ENCODE assay signal across 10 cellular contexts in genomic region chr4:102610007-102610406, GRCh38.
DNase-seq lines count a peak whose midpoint lies in the region; ATAC-seq and TF ChIP-seq lines count a peak whose summit lies in the region.
"Had no signal": no experiment of that assay in that cellular context is flagged by ENCODE, and none has a peak within 500 bp of the region (broad histone marks: within the 10 kb centered on the region; RNA-seq: fewer than 3 reads in every experiment).

No MANE protein-coding gene starts in this region.

- ATAC-seq in DND-41 (ENCODE audit: insufficient read depth, low read depth) (peak; percentile 62; the same call in 2 of the 3 replicates), GM21528 (IDR thresholded peaks at IDR 0.05; ENCODE audit: low FRiP score, unreplicated experiment) (no peak), HG03460 (IDR thresholded peaks at IDR 0.05; ENCODE audit: unreplicated experiment) (no peak), HG03159 (IDR thresholded peaks at IDR 0.05; ENCODE audit: unreplicated experiment) (no peak)

- no peaks in the 10 kb centered on the region for H3K4me1 ChIP-seq in DND-41 (ENCODE audit: insufficient read depth, low read length)
- no peaks in the 10 kb centered on the region for H3K4me1 ChIP-seq in HEK293 (ENCODE audit: control insufficient read depth, insufficient read depth, low read length)
- H3K4me1 ChIP-seq: parathyroid adenoma had no signal

- H3K4me3 ChIP-seq in DND-41 (ENCODE audit: low read depth in 1 of 2, low read length in 2 of 2) (no peak overlapping the region), HEK293 (ENCODE audit: low read depth, low read length) (no peak overlapping the region), WI38 (ENCODE audit: low read depth, low read length) (no peak overlapping the region), kidney epithelial cell (ENCODE audit: low read depth, low read length) (no peak overlapping the region)
- H3K4me3 ChIP-seq: SJSA1 had no signal

- no peak overlapping the region for H3K9ac ChIP-seq in DND-41 (ENCODE audit: low read depth, low read length)
- H3K9ac ChIP-seq: parathyroid adenoma had no signal

- H3K27ac ChIP-seq in DND-41 (ENCODE audit: low read length): no peak overlapping the region
- H3K27ac ChIP-seq in HEK293 (ENCODE audit: extremely low read depth, low read depth, low read length): no peak overlapping the region
- H3K27ac ChIP-seq: parathyroid adenoma, SJSA1 had no signal

- no peak overlapping the region for H2AFZ ChIP-seq in DND-41 (ENCODE audit: low read depth, low read length)
- H2AFZ ChIP-seq: parathyroid adenoma had no signal

- no peaks in the 10 kb centered on the region for H4K20me1 ChIP-seq in DND-41 (ENCODE audit: insufficient read depth, low read length)

- H3K9me3 ChIP-seq in DND-41 (ENCODE audit: insufficient read depth, low read length, severe bottlenecking): no peaks in the 10 kb centered on the region
- no peaks in the 10 kb centered on the region for H3K9me3 ChIP-seq in HEK293 (ENCODE audit: control insufficient read depth, insufficient read depth, low read depth, low read length)
- H3K9me3 ChIP-seq: SJSA1 had no signal

- TF ChIP-seq CTCF in DND-41 (IDR thresholded peaks at IDR 0.05; ENCODE audit: borderline replicate concordance, extremely low read depth, low read length, poor library complexity, severe bottlenecking) (peak; percentile 59), HEK293 (tag by site-specific recombination; IDR thresholded peaks at IDR 0.05) (no peak), WI38 (IDR thresholded peaks at IDR 0.05; ENCODE audit: low read depth, low read length) (peak; percentile 13; the same call in 1 of the 2 replicates), kidney epithelial cell (IDR thresholded peaks at IDR 0.05; ENCODE audit: insufficient read depth, low read length, poor library complexity, severe bottlenecking) (peak; percentile 40)

- H3K27me3 ChIP-seq in DND-41 (ENCODE audit: insufficient read depth, low read length, poor library complexity): no peaks in the 10 kb centered on the region
- no peaks in the 10 kb centered on the region for H3K27me3 ChIP-seq in kidney epithelial cell (ENCODE audit: control insufficient read depth, insufficient read depth, low read length)
- H3K27me3 ChIP-seq: SJSA1 had no signal

- no peak overlapping the region for H3K4me2 ChIP-seq in DND-41 (ENCODE audit: insufficient read depth, low read length)

- POLR2A ChIA-PET in HEK293 (lab: Yijun Ruan, JAX): no interaction called here

- CTCF ChIA-PET in HEK293 (lab: Yijun Ruan, JAX): no interaction called here

- no peaks in the 10 kb centered on the region for H3K79me2 ChIP-seq in DND-41 (ENCODE audit: insufficient read depth, low read length)
- H3K79me2 ChIP-seq: parathyroid adenoma had no signal

- DNase-seq in DND-41 (no peak), kidney epithelial cell (ENCODE audit: low read depth) (no peak), NCI-H2107 treated with DMSO at 0.1 percent for 48 hours (lab: John Stamatoyannopoulos, UW; ENCODE audit: unreplicated experiment) (no peak)

- H3K36me3 ChIP-seq in DND-41 (ENCODE audit: insufficient read depth, low read length): peaks cover 83% of the 10 kb centered on the region
- peaks cover 9 to 72% of the 10 kb centered on the region in 2 experiments; a peak in 2 of 3 replicates for H3K36me3 ChIP-seq in HEK293 (ENCODE audit: control insufficient read depth in 2 of 2, insufficient read depth in 1 of 2, low read length in 2 of 2)
- peaks cover 6% of the 10 kb centered on the region for H3K36me3 ChIP-seq in kidney epithelial cell (ENCODE audit: control insufficient read depth, insufficient read depth, low read length)

TF ChIP-seq in HEK293, 187 proteins besides CTCF, POLR2A, EP300 and RAD21:
- TF ChIP-seq ZBTB1 (tag by site-specific recombination; IDR thresholded peaks at IDR 0.05): no peak
- TF ChIP-seq MZF1 (tag by site-specific recombination; IDR thresholded peaks at IDR 0.05; ENCODE audit: borderline replicate concordance): peak; percentile 77; the same call in 1 of the 2 replicates
TF ChIP-seq in HEK293: peak in this region for 1.
